24 cellular contexts compared by ENCODE assay signal in genomic region chr10:129398861-129399260, GRCh38.
"Had no signal": no experiment of that assay in that cellular context is flagged by ENCODE, and none has a peak within 500 bp of the region (broad histone marks: within the 10 kb centered on the region; RNA-seq: fewer than 3 reads in every experiment).

No MANE protein-coding gene starts in this region.

- ATAC-seq: HepG2, K562 had no signal

- H3K4me3 ChIP-seq: K562 had no signal

- H3K27ac ChIP-seq: KMS-11 had no signal

- H3K9me3 ChIP-seq: SK-N-SH had no signal

- DNase-seq: Kasumi-1, MV-4-11, NCI-H1048, NCI-H1105, NCI-H1417, NCI-H1436 treated with DMSO at 0.1 percent for 48 hours, NCI-H187, NCI-H2029, NCI-H2081 treated with DMSO at 0.1 percent for 48 hours, NCI-H2171, NCI-H226, NCI-H446, NCI-H510A, NCI-H524 treated with DMSO at 0.1 percent for 48 hours, NCI-H69, NCI-H774, RPMI8226, SHP77, SK-N-SH, SW 1271 had no signal

- FAIRE-seq: HepG2, K562, RCC 7860 had no signal
